ENCODE assay signal across 1 cellular context in the genomic region with DNA sequence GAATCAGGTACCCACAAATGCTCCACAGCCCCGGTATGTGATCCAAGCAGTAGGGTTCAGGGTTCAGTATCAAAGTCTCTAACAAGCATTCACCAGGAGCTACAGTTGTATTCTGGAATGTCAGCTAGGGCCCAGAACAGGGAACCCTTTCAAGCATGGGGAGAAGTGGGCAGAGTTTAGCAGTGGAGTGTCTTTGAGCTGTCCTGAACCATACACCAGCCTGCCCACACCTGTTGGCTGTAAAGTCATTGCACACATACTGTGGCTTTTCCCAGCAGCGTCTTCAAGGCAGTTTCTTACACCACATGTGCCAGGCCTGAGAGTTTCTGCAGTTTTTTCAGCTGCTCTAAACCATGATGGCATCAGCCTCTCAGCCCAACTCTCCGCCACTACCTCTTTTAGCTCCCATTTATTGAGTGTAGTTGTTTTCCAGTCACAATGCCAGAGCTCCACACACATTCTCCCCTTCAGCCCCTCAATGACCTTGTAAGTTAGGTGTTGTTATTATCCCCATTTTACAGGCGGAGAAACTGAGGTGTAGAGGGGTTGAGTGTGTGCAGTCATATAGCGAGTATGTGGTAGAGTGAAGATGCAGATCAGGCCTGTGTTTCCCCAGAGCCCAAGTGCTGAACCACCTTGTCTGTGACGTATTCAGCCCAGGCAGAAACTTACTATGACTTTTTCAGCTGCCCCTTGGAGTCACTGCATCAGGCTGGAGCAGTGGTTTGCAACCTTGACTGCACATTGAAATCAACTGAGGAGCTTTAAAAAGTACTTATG.
TF ChIP-seq lines count a peak whose summit lies in the region.

No MANE protein-coding gene starts in this region.

TF ChIP-seq in WTC11, 78 proteins besides CTCF, POLR2A, EP300 and RAD21:
- TF ChIP-seq, protein P1, sequence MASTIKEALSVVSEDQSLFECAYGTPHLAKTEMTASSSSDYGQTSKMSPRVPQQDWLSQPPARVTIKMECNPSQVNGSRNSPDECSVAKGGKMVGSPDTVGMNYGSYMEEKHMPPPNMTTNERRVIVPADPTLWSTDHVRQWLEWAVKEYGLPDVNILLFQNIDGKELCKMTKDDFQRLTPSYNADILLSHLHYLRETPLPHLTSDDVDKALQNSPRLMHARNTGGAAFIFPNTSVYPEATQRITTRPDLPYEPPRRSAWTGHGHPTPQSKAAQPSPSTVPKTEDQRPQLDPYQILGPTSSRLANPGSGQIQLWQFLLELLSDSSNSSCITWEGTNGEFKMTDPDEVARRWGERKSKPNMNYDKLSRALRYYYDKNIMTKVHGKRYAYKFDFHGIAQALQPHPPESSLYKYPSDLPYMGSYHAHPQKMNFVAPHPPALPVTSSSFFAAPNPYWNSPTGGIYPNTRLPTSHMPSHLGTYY (CRISPR knock-in tag; IDR thresholded peaks at IDR 0.05) = no peak
- TF ChIP-seq, protein P2, sequence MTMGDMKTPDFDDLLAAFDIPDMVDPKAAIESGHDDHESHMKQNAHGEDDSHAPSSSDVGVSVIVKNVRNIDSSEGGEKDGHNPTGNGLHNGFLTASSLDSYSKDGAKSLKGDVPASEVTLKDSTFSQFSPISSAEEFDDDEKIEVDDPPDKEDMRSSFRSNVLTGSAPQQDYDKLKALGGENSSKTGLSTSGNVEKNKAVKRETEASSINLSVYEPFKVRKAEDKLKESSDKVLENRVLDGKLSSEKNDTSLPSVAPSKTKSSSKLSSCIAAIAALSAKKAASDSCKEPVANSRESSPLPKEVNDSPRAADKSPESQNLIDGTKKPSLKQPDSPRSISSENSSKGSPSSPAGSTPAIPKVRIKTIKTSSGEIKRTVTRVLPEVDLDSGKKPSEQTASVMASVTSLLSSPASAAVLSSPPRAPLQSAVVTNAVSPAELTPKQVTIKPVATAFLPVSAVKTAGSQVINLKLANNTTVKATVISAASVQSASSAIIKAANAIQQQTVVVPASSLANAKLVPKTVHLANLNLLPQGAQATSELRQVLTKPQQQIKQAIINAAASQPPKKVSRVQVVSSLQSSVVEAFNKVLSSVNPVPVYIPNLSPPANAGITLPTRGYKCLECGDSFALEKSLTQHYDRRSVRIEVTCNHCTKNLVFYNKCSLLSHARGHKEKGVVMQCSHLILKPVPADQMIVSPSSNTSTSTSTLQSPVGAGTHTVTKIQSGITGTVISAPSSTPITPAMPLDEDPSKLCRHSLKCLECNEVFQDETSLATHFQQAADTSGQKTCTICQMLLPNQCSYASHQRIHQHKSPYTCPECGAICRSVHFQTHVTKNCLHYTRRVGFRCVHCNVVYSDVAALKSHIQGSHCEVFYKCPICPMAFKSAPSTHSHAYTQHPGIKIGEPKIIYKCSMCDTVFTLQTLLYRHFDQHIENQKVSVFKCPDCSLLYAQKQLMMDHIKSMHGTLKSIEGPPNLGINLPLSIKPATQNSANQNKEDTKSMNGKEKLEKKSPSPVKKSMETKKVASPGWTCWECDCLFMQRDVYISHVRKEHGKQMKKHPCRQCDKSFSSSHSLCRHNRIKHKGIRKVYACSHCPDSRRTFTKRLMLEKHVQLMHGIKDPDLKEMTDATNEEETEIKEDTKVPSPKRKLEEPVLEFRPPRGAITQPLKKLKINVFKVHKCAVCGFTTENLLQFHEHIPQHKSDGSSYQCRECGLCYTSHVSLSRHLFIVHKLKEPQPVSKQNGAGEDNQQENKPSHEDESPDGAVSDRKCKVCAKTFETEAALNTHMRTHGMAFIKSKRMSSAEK (CRISPR knock-in tag; IDR thresholded peaks at IDR 0.05; ENCODE audit: borderline replicate concordance) = no peak
- TF ChIP-seq MYBL2 (CRISPR knock-in tag; IDR thresholded peaks at IDR 0.05) = no peak
- TF ChIP-seq, protein P3, sequence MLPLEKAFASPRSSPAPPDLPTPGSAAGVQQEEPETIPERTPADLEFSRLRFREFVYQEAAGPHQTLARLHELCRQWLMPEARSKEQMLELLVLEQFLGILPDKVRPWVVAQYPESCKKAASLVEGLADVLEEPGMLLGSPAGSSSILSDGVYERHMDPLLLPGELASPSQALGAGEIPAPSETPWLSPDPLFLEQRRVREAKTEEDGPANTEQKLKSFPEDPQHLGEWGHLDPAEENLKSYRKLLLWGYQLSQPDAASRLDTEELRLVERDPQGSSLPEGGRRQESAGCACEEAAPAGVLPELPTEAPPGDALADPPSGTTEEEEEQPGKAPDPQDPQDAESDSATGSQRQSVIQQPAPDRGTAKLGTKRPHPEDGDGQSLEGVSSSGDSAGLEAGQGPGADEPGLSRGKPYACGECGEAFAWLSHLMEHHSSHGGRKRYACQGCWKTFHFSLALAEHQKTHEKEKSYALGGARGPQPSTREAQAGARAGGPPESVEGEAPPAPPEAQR (CRISPR knock-in tag; IDR thresholded peaks at IDR 0.05) = no peak
- TF ChIP-seq, protein P4, sequence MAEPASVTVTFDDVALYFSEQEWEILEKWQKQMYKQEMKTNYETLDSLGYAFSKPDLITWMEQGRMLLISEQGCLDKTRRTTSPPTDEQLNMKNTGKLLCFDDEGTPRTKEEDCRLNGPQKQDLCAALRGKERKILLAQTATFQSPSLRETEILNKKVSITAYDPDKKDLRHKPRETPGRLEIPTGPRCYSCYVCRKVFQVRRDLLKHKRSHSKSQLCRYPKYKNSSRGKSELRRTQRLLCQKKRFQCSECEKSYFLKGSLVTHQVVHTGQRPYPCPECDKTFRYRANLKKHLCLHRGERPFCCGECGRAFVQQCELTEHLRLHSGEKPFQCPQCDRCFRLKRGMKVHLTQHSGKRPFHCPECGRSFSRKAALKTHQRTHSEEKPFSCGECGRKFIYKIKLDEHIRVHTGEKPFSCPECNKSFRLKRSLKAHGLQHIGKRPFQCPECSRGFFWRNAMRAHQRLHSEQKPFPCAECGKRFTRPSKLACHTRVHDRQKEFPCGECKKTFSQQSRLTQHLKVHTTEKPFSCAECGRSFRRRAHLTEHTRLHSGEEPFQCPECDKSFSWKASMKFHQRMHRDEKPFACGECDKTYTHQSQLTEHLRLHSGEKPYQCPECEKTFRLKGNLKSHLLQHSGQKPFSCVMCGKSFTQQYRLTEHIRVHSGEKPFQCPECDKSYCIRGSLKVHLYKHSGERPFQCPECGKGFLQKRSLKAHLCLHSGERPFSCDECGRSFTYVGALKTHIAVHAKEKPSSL (CRISPR knock-in tag; conservative IDR thresholded peaks at IDR 0.05) = no peak
- TF ChIP-seq ZNF423 (CRISPR knock-in tag; IDR thresholded peaks at IDR 0.05) = no peak
- TF ChIP-seq, protein P5, sequence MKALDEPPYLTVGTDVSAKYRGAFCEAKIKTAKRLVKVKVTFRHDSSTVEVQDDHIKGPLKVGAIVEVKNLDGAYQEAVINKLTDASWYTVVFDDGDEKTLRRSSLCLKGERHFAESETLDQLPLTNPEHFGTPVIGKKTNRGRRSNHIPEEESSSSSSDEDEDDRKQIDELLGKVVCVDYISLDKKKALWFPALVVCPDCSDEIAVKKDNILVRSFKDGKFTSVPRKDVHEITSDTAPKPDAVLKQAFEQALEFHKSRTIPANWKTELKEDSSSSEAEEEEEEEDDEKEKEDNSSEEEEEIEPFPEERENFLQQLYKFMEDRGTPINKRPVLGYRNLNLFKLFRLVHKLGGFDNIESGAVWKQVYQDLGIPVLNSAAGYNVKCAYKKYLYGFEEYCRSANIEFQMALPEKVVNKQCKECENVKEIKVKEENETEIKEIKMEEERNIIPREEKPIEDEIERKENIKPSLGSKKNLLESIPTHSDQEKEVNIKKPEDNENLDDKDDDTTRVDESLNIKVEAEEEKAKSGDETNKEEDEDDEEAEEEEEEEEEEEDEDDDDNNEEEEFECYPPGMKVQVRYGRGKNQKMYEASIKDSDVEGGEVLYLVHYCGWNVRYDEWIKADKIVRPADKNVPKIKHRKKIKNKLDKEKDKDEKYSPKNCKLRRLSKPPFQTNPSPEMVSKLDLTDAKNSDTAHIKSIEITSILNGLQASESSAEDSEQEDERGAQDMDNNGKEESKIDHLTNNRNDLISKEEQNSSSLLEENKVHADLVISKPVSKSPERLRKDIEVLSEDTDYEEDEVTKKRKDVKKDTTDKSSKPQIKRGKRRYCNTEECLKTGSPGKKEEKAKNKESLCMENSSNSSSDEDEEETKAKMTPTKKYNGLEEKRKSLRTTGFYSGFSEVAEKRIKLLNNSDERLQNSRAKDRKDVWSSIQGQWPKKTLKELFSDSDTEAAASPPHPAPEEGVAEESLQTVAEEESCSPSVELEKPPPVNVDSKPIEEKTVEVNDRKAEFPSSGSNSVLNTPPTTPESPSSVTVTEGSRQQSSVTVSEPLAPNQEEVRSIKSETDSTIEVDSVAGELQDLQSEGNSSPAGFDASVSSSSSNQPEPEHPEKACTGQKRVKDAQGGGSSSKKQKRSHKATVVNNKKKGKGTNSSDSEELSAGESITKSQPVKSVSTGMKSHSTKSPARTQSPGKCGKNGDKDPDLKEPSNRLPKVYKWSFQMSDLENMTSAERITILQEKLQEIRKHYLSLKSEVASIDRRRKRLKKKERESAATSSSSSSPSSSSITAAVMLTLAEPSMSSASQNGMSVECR (CRISPR knock-in tag; IDR thresholded peaks at IDR 0.05; ENCODE audit: borderline replicate concordance) = no peak
- TF ChIP-seq MXD4 (CRISPR knock-in tag; IDR thresholded peaks at IDR 0.05; ENCODE audit: borderline replicate concordance) = no peak
- TF ChIP-seq, protein P6, sequence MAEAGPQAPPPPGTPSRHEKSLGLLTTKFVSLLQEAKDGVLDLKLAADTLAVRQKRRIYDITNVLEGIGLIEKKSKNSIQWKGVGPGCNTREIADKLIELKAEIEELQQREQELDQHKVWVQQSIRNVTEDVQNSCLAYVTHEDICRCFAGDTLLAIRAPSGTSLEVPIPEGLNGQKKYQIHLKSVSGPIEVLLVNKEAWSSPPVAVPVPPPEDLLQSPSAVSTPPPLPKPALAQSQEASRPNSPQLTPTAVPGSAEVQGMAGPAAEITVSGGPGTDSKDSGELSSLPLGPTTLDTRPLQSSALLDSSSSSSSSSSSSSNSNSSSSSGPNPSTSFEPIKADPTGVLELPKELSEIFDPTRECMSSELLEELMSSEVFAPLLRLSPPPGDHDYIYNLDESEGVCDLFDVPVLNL (CRISPR knock-in tag; IDR thresholded peaks at IDR 0.05; ENCODE audit: borderline replicate concordance, low read depth) = no peak
- no peak for TF ChIP-seq SP1 (CRISPR knock-in tag; conservative IDR thresholded peaks at IDR 0.05)
